ENCODE assay signal across 12 cellular contexts in genomic region chr4:76681996-76682395, GRCh38.
"Had no signal": no experiment of that assay in that cellular context is flagged by ENCODE, and none has a peak within 500 bp of the region (broad histone marks: within the 10 kb centered on the region; RNA-seq: fewer than 3 reads in every experiment).

No MANE protein-coding gene starts in this region.

- H3K4me3 ChIP-seq: esophagus squamous epithelium, left ventricle myocardium inferior, SK-N-MC had no signal

- DNase-seq: activated CD4-positive, alpha-beta T cell treated with anti-CD3 and anti-CD28 coated beads for 48 hours; activated CD8-positive, alpha-beta memory T cell treated with anti-CD3 and anti-CD28 coated beads for 24 hours; activated effector memory CD4-positive, alpha-beta T cell treated with Interleukin-2 at 50 U/mL for 16 hours; amygdala; esophagus squamous epithelium; foreskin fibroblast; left ventricle myocardium inferior; stimulated activated CD4-positive, alpha-beta T cell treated with anti-CD3 and anti-CD28 coated beads, Interleukin-15, amount 100 ng/mL, for 24 hours; stimulated activated CD4-positive, alpha-beta T cell treated with anti-CD3 and anti-CD28 coated beads, Interleukin-4, amount 100 ng/mL, for 24 hours had no signal

- ATAC-seq: activated naive CD4-positive, alpha-beta T cell treated with anti-CD3 and anti-CD28 coated beads, Interleukin-2, amount 50 U/mL, for 72 hours had no signal

- H3K9me3 ChIP-seq: esophagus squamous epithelium, left ventricle myocardium inferior had no signal

- H3K36me3 ChIP-seq: esophagus squamous epithelium, left ventricle myocardium inferior had no signal

- FAIRE-seq: islet of Langerhans had no signal

- H3K4me1 ChIP-seq: esophagus squamous epithelium had no signal

- H3K27ac ChIP-seq: esophagus squamous epithelium, left ventricle myocardium inferior, SK-N-MC had no signal
